In the genomic region with DNA sequence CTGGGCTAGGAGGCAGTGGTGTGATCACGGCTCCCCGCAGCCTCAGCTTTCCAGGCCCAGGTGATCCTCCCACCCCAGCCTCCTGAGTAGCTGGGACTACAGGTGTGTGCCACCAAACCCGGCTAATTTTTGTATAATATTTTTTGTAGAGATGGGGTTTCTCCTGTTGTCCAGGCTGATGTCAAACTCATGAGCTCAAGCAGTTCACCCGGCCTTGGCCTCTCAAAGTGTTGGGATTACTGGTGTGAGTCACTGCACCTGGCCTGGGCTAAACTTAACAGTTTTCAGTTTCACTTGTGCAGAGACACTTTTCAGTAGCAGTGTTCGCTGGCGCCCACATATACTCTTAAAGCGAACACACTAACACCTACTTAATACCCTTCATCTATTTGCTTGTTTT, we compare ENCODE assay signal across 11 cellular contexts.
A peak's percentile ranks its signal among the peaks of the same experiment; 100 is the strongest.
DNase-seq lines count a peak whose midpoint lies in the region; ATAC-seq, FAIRE-seq and TF ChIP-seq lines count a peak whose summit lies in the region.
"Had no signal": no experiment of that assay in that cellular context is flagged by ENCODE, and none has a peak within 500 bp of the region (broad histone marks: within the 10 kb centered on the region; RNA-seq: fewer than 3 reads in every experiment).

No MANE protein-coding gene starts in this region.

- FAIRE-seq in urothelium cell line (lab: Jason Lieb, UNC): no peak

- POLR2A ChIA-PET in GM10248 (lab: Yijun Ruan, JAX): interaction anchor here (0.6 to 0.7 kb wide), 2 partner anchors 301 to 1826 kb away, joined by 4 read pairs; no protein-coding TSS in a partner anchor

- peak; percentile 94 for ATAC-seq in GM19452 (IDR thresholded peaks at IDR 0.05; ENCODE audit: unreplicated experiment)
- peak; percentile 94 for ATAC-seq in HG03095 (IDR thresholded peaks at IDR 0.05; ENCODE audit: unreplicated experiment)

- no peaks in the 10 kb centered on the region for H4K20me1 ChIP-seq in SU-DHL-6 (ENCODE audit: low read depth, low read length)

- peak overlapping the region; percentile 84 for H2AFZ ChIP-seq in SU-DHL-6 (ENCODE audit: low read depth, low read length, severe bottlenecking)

- CTCF ChIA-PET in GM10248 (lab: Yijun Ruan, JAX): interaction anchor here (0.7 to 1.4 kb wide), 3 partner anchors 43 to 89 kb away, joined by 3 to 4 read pairs (median 3); no protein-coding TSS in a partner anchor

- H3F3A ChIP-seq in SU-DHL-6 (ENCODE audit: insufficient read depth): peaks cover 44% of the 10 kb centered on the region

- H3K4me2 ChIP-seq in SU-DHL-6 (ENCODE audit: low read depth, low read length, poor library complexity, severe bottlenecking): peak overlapping the region; percentile 84

- no peaks in the 10 kb centered on the region for H3K9me3 ChIP-seq in SU-DHL-6 (ENCODE audit: insufficient read depth, low read length)

- DNase-seq in GM10248 (ENCODE audit: extremely low spot score): peak; percentile 45
- DNase-seq in stimulated activated CD4-positive, alpha-beta T cell treated with anti-CD3 and anti-CD28 coated beads, Interleukin-4, amount 100 ng/mL, for 1 hour: no peak
- no peak for DNase-seq in cerebellum (ENCODE audit: low spot score)
- DNase-seq in urothelium cell line (ENCODE audit: low spot score): no peak
- no peak for DNase-seq in NCI-H526 (lab: John Stamatoyannopoulos, UW)
- DNase-seq: CD4-positive, alpha-beta T cell; central memory CD4-positive, alpha-beta T cell had no signal

- no peaks in the 10 kb centered on the region for H3K36me3 ChIP-seq in SU-DHL-6 (ENCODE audit: low read length)

- H3K27ac ChIP-seq in SU-DHL-6 (ENCODE audit: low read depth, low read length): peak overlapping the region; percentile 88
- H3K27ac ChIP-seq: VCaP had no signal

- TF ChIP-seq CTCF in GM10248 (IDR thresholded peaks at IDR 0.05; ENCODE audit: control extremely low read depth, extremely low read depth, low read depth, missing control alignments) (no peak), SU-DHL-6 (IDR thresholded peaks at IDR 0.05; ENCODE audit: insufficient read depth, low read length, poor library complexity, severe bottlenecking) (no peak)

- no peaks in the 10 kb centered on the region for H3K9me2 ChIP-seq in SU-DHL-6 (replicated peaks; ENCODE audit: insufficient read depth, low read length)

- no peaks in the 10 kb centered on the region for H3K27me3 ChIP-seq in SU-DHL-6 (ENCODE audit: low read length)

- H3K4me3 ChIP-seq in SU-DHL-6 (ENCODE audit: insufficient read depth, low read length, poor library complexity, severe bottlenecking): peak overlapping the region; percentile 23

- H3K9ac ChIP-seq in SU-DHL-6 (ENCODE audit: low read length): peak overlapping the region; percentile 49

- no peaks in the 10 kb centered on the region for H3K79me2 ChIP-seq in SU-DHL-6 (ENCODE audit: insufficient read depth, low read length)
